Comparison of ENCODE assay signal across 28 cellular contexts in genomic region chr10:111677747-111678146, GRCh38.
DNase-seq lines count a peak whose midpoint lies in the region; ATAC-seq and TF ChIP-seq lines count a peak whose summit lies in the region.
"Had no signal": no experiment of that assay in that cellular context is flagged by ENCODE, and none has a peak within 500 bp of the region (broad histone marks: within the 10 kb centered on the region; RNA-seq: fewer than 3 reads in every experiment).

No MANE protein-coding gene starts in this region.

- no peak overlapping the region for H3K4me3 ChIP-seq in fibroblast of villous mesenchyme (ENCODE audit: low read depth, low read length)
- H3K4me3 ChIP-seq: adrenal gland, GM12878, heart left ventricle, prostate gland, sigmoid colon had no signal

- H3K27ac Mint-ChIP-seq in osteocyte (ENCODE audit: unreplicated experiment) = no peak overlapping the region
- H3K27ac Mint-ChIP-seq: activated naive CD4-positive, alpha-beta T cell treated with anti-CD3 and anti-CD28 coated beads, Interleukin-2, amount 10 ng/mL, durations not matched to agents 7 days and 5 days; activated T-helper 17 cell treated with anti-CD3 and anti-CD28 coated beads, Interleukin-2, amount 50 U/mL, for 72 hours; CD4-positive, CD25-positive, alpha-beta regulatory T cell; H9; naive B cell had no signal

- in situ Hi-C loops in G401 (cut with HindIII; ENCODE audit: low sequenced_read_pairs) (no loop called here), SK-MEL-5 (cut with HindIII; ENCODE audit: low pct_unique_long_range_greater_than_20kb, low sequenced_read_pairs) (no loop called here)

- no peaks in the 10 kb centered on the region for H3K36me3 Mint-ChIP-seq in osteocyte (ENCODE audit: unreplicated experiment)
- H3K36me3 Mint-ChIP-seq: activated naive CD4-positive, alpha-beta T cell treated with anti-CD3 and anti-CD28 coated beads, Interleukin-2, amount 10 ng/mL, durations not matched to agents 7 days and 5 days; brain; CD4-positive, CD25-positive, alpha-beta regulatory T cell; naive B cell had no signal

- no peaks in the 10 kb centered on the region for H3K9me3 Mint-ChIP-seq in osteocyte (ENCODE audit: unreplicated experiment)
- H3K9me3 Mint-ChIP-seq: activated naive CD4-positive, alpha-beta T cell treated with anti-CD3 and anti-CD28 coated beads, Interleukin-2, amount 10 ng/mL, durations not matched to agents 7 days and 5 days; activated T-helper 17 cell treated with anti-CD3 and anti-CD28 coated beads, Interleukin-2, amount 50 U/mL, for 72 hours had no signal

- no peak overlapping the region for H3K4me3 Mint-ChIP-seq in osteocyte (ENCODE audit: unreplicated experiment)
- H3K4me3 Mint-ChIP-seq: activated naive CD4-positive, alpha-beta T cell treated with anti-CD3 and anti-CD28 coated beads, Interleukin-2, amount 10 ng/mL, durations not matched to agents 7 days and 5 days; activated T-helper 17 cell treated with anti-CD3 and anti-CD28 coated beads, Interleukin-2, amount 50 U/mL, for 72 hours; brain; CD4-positive, CD25-positive, alpha-beta regulatory T cell; H9; naive B cell had no signal

- DNase-seq in G401 (ENCODE audit: low spot score) (peak; percentile 5), SK-MEL-5 (ENCODE audit: low read depth, low spot score) (peak; percentile 29), fibroblast of villous mesenchyme (ENCODE audit: low read depth) (peak; percentile 8), superior temporal gyrus (ENCODE audit: extremely low spot score) (peak; percentile 53), osteocyte (ENCODE audit: extremely low spot score, unreplicated experiment) (no peak), medulla oblongata (ENCODE audit: extremely low spot score) (no peak)
- DNase-seq: activated CD4-positive, alpha-beta T cell treated with anti-CD3 and anti-CD28 coated beads for 48 hours; activated naive CD4-positive, alpha-beta T cell treated with anti-CD3 and anti-CD28 coated beads, Interleukin-2, amount 10 ng/mL, durations not matched to agents 7 days and 5 days; adrenal gland; CD4-positive, CD25-positive, alpha-beta regulatory T cell; H9; heart left ventricle; naive B cell; NCI-H1417; NCI-H2081 treated with DMSO at 0.1 percent for 48 hours; NCI-H2227 treated with DMSO at 0.1 percent for 48 hours; NCI-H69; SIG-M5; sigmoid colon; stimulated activated CD4-positive, alpha-beta T cell treated with anti-CD3 and anti-CD28 coated beads, Interleukin-4, amount 100 ng/mL, for 1 hour; trophoblast cell had no signal

- TF ChIP-seq CTCF in fibroblast of villous mesenchyme (IDR thresholded peaks at IDR 0.05; ENCODE audit: insufficient read depth, low read depth, low read length) = no peak
- TF ChIP-seq CTCF in osteocyte (IDR thresholded peaks at IDR 0.05) = no peak

- no peaks in the 10 kb centered on the region for H3K27me3 Mint-ChIP-seq in osteocyte (ENCODE audit: unreplicated experiment)
- H3K27me3 Mint-ChIP-seq: activated naive CD4-positive, alpha-beta T cell treated with anti-CD3 and anti-CD28 coated beads, Interleukin-2, amount 10 ng/mL, durations not matched to agents 7 days and 5 days; activated T-helper 17 cell treated with anti-CD3 and anti-CD28 coated beads, Interleukin-2, amount 50 U/mL, for 72 hours; CD4-positive, CD25-positive, alpha-beta regulatory T cell; naive B cell had no signal

- no peaks in the 10 kb centered on the region for H3K4me1 Mint-ChIP-seq in osteocyte (ENCODE audit: unreplicated experiment)
- H3K4me1 Mint-ChIP-seq: activated naive CD4-positive, alpha-beta T cell treated with anti-CD3 and anti-CD28 coated beads, Interleukin-2, amount 10 ng/mL, durations not matched to agents 7 days and 5 days; activated T-helper 17 cell treated with anti-CD3 and anti-CD28 coated beads, Interleukin-2, amount 50 U/mL, for 72 hours; CD4-positive, CD25-positive, alpha-beta regulatory T cell; H9; naive B cell had no signal

- no peak for ATAC-seq in GM19463 (IDR thresholded peaks at IDR 0.05; ENCODE audit: unreplicated experiment)
- ATAC-seq: activated T-helper 17 cell treated with anti-CD3 and anti-CD28 coated beads, Interleukin-2, amount 50 U/mL, for 72 hours; GM12878; heart left ventricle; HepG2; Panc1 had no signal

Comparison
In these comparisons a context has a peak if more than half of its experiments do, and no peak if none do; other contexts are left out.
1. DNase-seq: peak in G401 (single experiment), SK-MEL-5 (single experiment), fibroblast of villous mesenchyme (single experiment) and superior temporal gyrus (single experiment); none in osteocyte (single experiment) and medulla oblongata (single experiment).